36 cellular contexts compared by ENCODE assay signal in genomic region chr15:68972201-68973065, GRCh38. TPM values are rescaled to one million over a fixed set of nuclear protein-coding genes. Genes with fewer than 3 reads are reported as not detected.
DNase-seq lines count a peak whose midpoint lies in the region; ATAC-seq, FAIRE-seq and TF ChIP-seq lines count a peak whose summit lies in the region.
"Had no signal": no experiment of that assay in that cellular context is flagged by ENCODE, and none has a peak within 500 bp of the region (broad histone marks: within the 10 kb centered on the region; RNA-seq: fewer than 3 reads in every experiment).

No MANE protein-coding gene starts in this region.

- H3K9me3 ChIP-seq in K562 (replicated peaks; ENCODE audit: control insufficient read depth, insufficient read depth, low read depth, low read length), result peaks cover 4% of the 10 kb centered on the region; the same call in 1 of the 2 replicates

- peak; percentile 80 for ATAC-seq in K562
- ATAC-seq in HG02798 (IDR thresholded peaks at IDR 0.05; ENCODE audit: poor library complexity, unreplicated experiment), result no peak
- ATAC-seq: T-cell had no signal

- CTCF ChIA-PET in K562 (lab: Yijun Ruan, JAX; ENCODE audit: low intra/inter-chr PET ratio), result no interaction called here

- TF ChIP-seq EP300 in K562 (IDR thresholded peaks at IDR 0.05; ENCODE audit: low read length), result no peak

- in situ Hi-C loops in K562 (cut with MboI), result no loop called here

- no peaks in the 10 kb centered on the region for H3K27me3 ChIP-seq in K562 (ENCODE audit: control insufficient read depth in 2 of 2, insufficient read depth in 2 of 2, low read length in 2 of 2)
- H3K27me3 ChIP-seq: BLaER1 treated with 17β-estradiol and CSF1 and Interleukin-3, amounts not matched to agents 10 nM and 100 nM; SJSA1 had no signal

- no peak for TF ChIP-seq RAD21 in K562 (CRISPR knock-in tag; conservative IDR thresholded peaks at IDR 0.05 in 1 of 2, IDR thresholded peaks at IDR 0.05 in 1 of 2)

- H3K4me2 ChIP-seq in K562 (ENCODE audit: insufficient read depth, low read length), result peak overlapping the region; percentile 44
- H3K4me2 ChIP-seq: A549; BLaER1 treated with 17β-estradiol and CSF1 and Interleukin-3, amounts not matched to agents 10 nM and 100 nM; PC-9 had no signal

- POLR2A ChIA-PET in K562 (lab: Yijun Ruan, JAX), result interaction anchor here (0.6 to 2.6 kb wide), 2 partner anchors 11 to 14 kb away, joined by 3 to 14 read pairs; no protein-coding TSS in a partner anchor

- no peak for TF ChIP-seq POLR2A in K562 (conservative IDR thresholded peaks at IDR 0.05)

- H3K9ac ChIP-seq in K562 (ENCODE audit: insufficient read depth in 1 of 2, low read depth in 2 of 2, low read length in 2 of 2), result peak overlapping the region in 1 of 2 experiments; percentile 5; a peak in 1 of 4 replicates
- H3K9ac ChIP-seq: BLaER1 treated with 17β-estradiol and CSF1 and Interleukin-3, amounts not matched to agents 10 nM and 100 nM had no signal

- WGBS in K562 (ENCODE audit: insufficient coverage, low coverage, missing lambda C conversion rate), result 4% methylated on average over 4 of the region's 4 CpGs

- peaks cover 5 to 11% of the 10 kb centered on the region in 2 experiments; a peak in 4 of 5 replicates for H3K4me1 ChIP-seq in K562 (replicated peaks in 1 of 2; ENCODE audit: control insufficient read depth in 2 of 2, insufficient read depth in 2 of 2, low read length in 2 of 2)
- H3K4me1 ChIP-seq: A549; BLaER1 treated with 17β-estradiol and CSF1 and Interleukin-3, amounts not matched to agents 10 nM and 100 nM; Caco-2; HAP-1; SJSA1 had no signal

- intact Hi-C loops in K562 (cut with micrococcal nuclease), result no loop called here

- no peak overlapping the region for H3K4me3 ChIP-seq in K562
- H3K4me3 ChIP-seq: A549; BLaER1 treated with 17β-estradiol and CSF1 and Interleukin-3, amounts not matched to agents 10 nM and 100 nM; HAP-1; PC-9; SJSA1 had no signal

- H3K27ac ChIP-seq in K562 (ENCODE audit: extremely low read depth, low read depth, low read length), result peak overlapping the region; percentile 57
- H3K27ac ChIP-seq: A549; BLaER1 treated with 17β-estradiol and CSF1 and Interleukin-3, amounts not matched to agents 10 nM and 100 nM; HL-60; PC-9; SJSA1 had no signal

- peak overlapping the region; percentile 78 for H2AFZ ChIP-seq in K562 (ENCODE audit: low read depth, low read length)
- H2AFZ ChIP-seq: PC-9 had no signal

- DNase-seq in GM10266 (ENCODE audit: extremely low spot score) (peak; percentile 15), OCI-M1 (lab: John Stamatoyannopoulos, UW) (peak; percentile 82), K562 (ENCODE audit: extremely low read depth in 1 of 4, low spot score in 3 of 4) (peak in 2 of 4 experiments; percentile 30 to 50), pons (ENCODE audit: low spot score) (no peak), anterior cingulate cortex (lab: John Stamatoyannopoulos, UW) (no peak), NCI-H345 treated with DMSO at 0.1 percent for 48 hours (lab: John Stamatoyannopoulos, UW; ENCODE audit: unreplicated experiment) (no peak)
- DNase-seq: AML-193; Caco-2; CD4-positive, alpha-beta T cell; DMS 273 treated with DMSO at 0.1 percent for 48 hours; DMS79; GF-D8; HFFc6; Karpas-422; MV-4-11; NCI-H1105; NCI-H1436 treated with DMSO at 0.1 percent for 48 hours; NCI-H187 treated with DMSO at 0.1 percent for 48 hours; NCI-H2171 treated with DMSO at 0.1 percent for 48 hours; NCI-H446; NCI-H524 treated with DMSO at 0.1 percent for 48 hours; NCI-H774; NK-92 treated with Interleukin-12 subunit alpha and Interleukin-12 subunit beta, amount 100 ng/mL, for 24 hours; PC-9; Right ventricle myocardium superior; RPMI8226; T-cell had no signal

- peak; percentile 90 for FAIRE-seq in K562 (lab: Jason Lieb, UNC)
- FAIRE-seq: GM12892 had no signal

- H3K79me2 ChIP-seq in K562 (ENCODE audit: control insufficient read depth, insufficient read depth, low read length), result no peaks in the 10 kb centered on the region

- H3K9me1 ChIP-seq in K562 (ENCODE audit: control insufficient read depth, insufficient read depth, low read length), result peaks cover 3% of the 10 kb centered on the region

- no peaks in the 10 kb centered on the region for H3K36me3 ChIP-seq in K562 (ENCODE audit: control insufficient read depth, insufficient read depth, low read length)
- H3K36me3 ChIP-seq: BLaER1 treated with 17β-estradiol and CSF1 and Interleukin-3, amounts not matched to agents 10 nM and 100 nM; HAP-1; SJSA1 had no signal

- H4K20me1 ChIP-seq in K562 (replicated peaks; ENCODE audit: control insufficient read depth, insufficient read depth, low read length), result no peaks in the 10 kb centered on the region
- H4K20me1 ChIP-seq: BLaER1 treated with 17β-estradiol and CSF1 and Interleukin-3, amounts not matched to agents 10 nM and 100 nM had no signal

- TF ChIP-seq CTCF in GM10266 (IDR thresholded peaks at IDR 0.05; ENCODE audit: control insufficient read depth, insufficient read depth, low read depth, missing control alignments) (no peak), K562 (IDR thresholded peaks at IDR 0.05 in 2 of 3, conservative IDR thresholded peaks at IDR 0.05 in 1 of 3; ENCODE audit: insufficient read depth in 2 of 3, low read depth in 1 of 3, low read length in 3 of 3) (no peak)

- BruUV-seq in K562 (replicated peaks; lab: Mats Ljungman, UMichigan), result no TSS peak

TF ChIP-seq in K562, 482 proteins besides CTCF, POLR2A, EP300 and RAD21 (continues in another document):
- TF ChIP-seq MECOM (CRISPR knock-in tag; IDR thresholded peaks at IDR 0.05) (no peak), RCOR1 (IDR thresholded peaks at IDR 0.05; ENCODE audit: borderline replicate concordance in 1 of 2, low read depth in 2 of 2, low read length in 2 of 2) (no peak), EGR1 (conservative IDR thresholded peaks at IDR 0.05) (no peak), RBM34 (IDR thresholded peaks at IDR 0.05; ENCODE audit: borderline replicate concordance, insufficient read depth, low read length) (no peak), TEAD4 (IDR thresholded peaks at IDR 0.05; ENCODE audit: low read length) (peak; percentile 68), TEAD4 (CRISPR knock-in tag; IDR thresholded peaks at IDR 0.05; ENCODE audit: borderline replicate concordance) (no peak), ZNF766 (CRISPR knock-in tag; conservative IDR thresholded peaks at IDR 0.05) (peak; percentile 30; the same call in 1 of the 2 replicates), ATF3 (IDR thresholded peaks at IDR 0.05) (no peak), ATF3 (CRISPR knock-in tag; conservative IDR thresholded peaks at IDR 0.05) (no peak), TCFL5 (CRISPR knock-in tag; conservative IDR thresholded peaks at IDR 0.05) (no peak), ID3 (CRISPR knock-in tag; IDR thresholded peaks at IDR 0.05) (no peak), ID3 (tag; IDR thresholded peaks at IDR 0.05) (no peak)

RNA-seq across cellular contexts. Expression of gene NOX5, which starts 42.1 kb away (rescaled TPM):
- 0.14 and 0.16 TPM in 2 replicates for total RNA-seq in K562 (2011; cell fraction: chromatin; rRNA removed; ENCODE audit: low replicate concordance)
- total RNA-seq in K562 (2011; cell fraction: nucleolus; rRNA removed), result under 0.01 TPM in 2 replicates
- total RNA-seq in K562 (2011; cell fraction: nucleoplasm; rRNA removed), result 0.07 and 0.23 TPM in 2 replicates
- total RNA-seq in K562 (2014; rRNA removed), result not detected in 2 replicates
- total RNA-seq in K562 (2014; rRNA removed; fragmentation: Illumina TruSeq; extraction: Trizol), result not detected in 2 replicates
- total RNA-seq in K562 (2015; rRNA removed; fragmentation: Illumina TruSeq; extraction: Trizol), result not detected in 2 replicates
- total RNA-seq in K562 (2021), result not detected in 2 replicates
- 0.01 and 0.03 TPM in 2 replicates for polyA plus RNA-seq in K562 (2011; rRNA removed)
- 0.04 TPM in 1 of 2 replicates, not detected in the other for polyA plus RNA-seq in K562 (2011; cell fraction: cytosol; rRNA removed)
- 0.13 and 0.34 TPM in 2 replicates for polyA plus RNA-seq in K562 (2011; cell fraction: nucleus; rRNA removed)
- polyA plus RNA-seq in K562 (2012), result 0.01 and 0.03 TPM in 2 replicates
- polyA plus RNA-seq in K562 (2014; fragmentation: Illumina TruSeq; extraction: Trizol), result not detected in 2 replicates
- not detected for polyA plus RNA-seq in K562 (2014; fragmentation: Nextera tagmentation; extraction: Ambion mirVana)
- polyA plus RNA-seq in K562 (2014; rRNA removed), result not detected in 2 replicates
- 0.04 TPM in 1 of 2 replicates, not detected in the other for polyA minus RNA-seq in K562 (2011; rRNA and poly(A)+ RNA removed)
- polyA minus RNA-seq in K562 (2011; cell fraction: cytosol; rRNA and poly(A)+ RNA removed), result not detected in 2 replicates
- polyA minus RNA-seq in K562 (2011; cell fraction: nucleus; rRNA and poly(A)+ RNA removed), result under 0.01 TPM in 1 of 2 replicates, not detected in the other
- total RNA-seq: CD4-positive, alpha-beta T cell; Right ventricle myocardium superior; SJSA1 had no signal
- polyA plus RNA-seq: IgD-negative memory B cell had no signal

RNA-seq across cellular contexts. Expression of gene SPESP1, which starts 42.1 kb away (rescaled TPM):
- total RNA-seq in K562 (2011; cell fraction: chromatin; rRNA removed; ENCODE audit: low replicate concordance), result not detected in 2 replicates
- total RNA-seq in K562 (2011; cell fraction: nucleolus; rRNA removed), result not detected in 2 replicates
- not detected in 2 replicates for total RNA-seq in K562 (2011; cell fraction: nucleoplasm; rRNA removed)
- total RNA-seq in K562 (2014; rRNA removed) (not detected in 2 replicates), K562 (2014; rRNA removed; fragmentation: Illumina TruSeq; extraction: Trizol) (not detected in 2 replicates), K562 (2015; rRNA removed; fragmentation: Illumina TruSeq; extraction: Trizol) (not detected in 2 replicates), K562 (2021) (not detected in 2 replicates)
- polyA plus RNA-seq in K562 (2011; rRNA removed) (not detected in 2 replicates), K562 (2014; fragmentation: Illumina TruSeq; extraction: Trizol) (not detected in 2 replicates), K562 (2014; fragmentation: Nextera tagmentation; extraction: Ambion mirVana) (not detected), K562 (2014; rRNA removed) (not detected in 2 replicates)
- not detected in 2 replicates for polyA plus RNA-seq in K562 (2011; cell fraction: cytosol; rRNA removed)
- polyA plus RNA-seq in K562 (2011; cell fraction: nucleus; rRNA removed), result not detected in 2 replicates
- polyA plus RNA-seq in K562 (2012), result not detected in 2 replicates
- not detected in 2 replicates for polyA minus RNA-seq in K562 (2011; rRNA and poly(A)+ RNA removed)
- polyA minus RNA-seq in K562 (2011; cell fraction: cytosol; rRNA and poly(A)+ RNA removed), result not detected in 2 replicates
- not detected in 2 replicates for polyA minus RNA-seq in K562 (2011; cell fraction: nucleus; rRNA and poly(A)+ RNA removed)
- total RNA-seq: Caco-2; CD4-positive, alpha-beta T cell; M059J; PC-9; SJSA1 had no signal
- polyA plus RNA-seq: A549 had no signal

Comparison
In these comparisons a context has a peak if more than half of its experiments do, and no peak if none do; other contexts are left out.
1. DNase-seq: peak in GM10266 (single experiment) and OCI-M1 (single experiment); none in pons (single experiment), anterior cingulate cortex (0 of 58) and NCI-H345 treated with DMSO at 0.1 percent for 48 hours (single experiment).